22 cellular contexts compared by ENCODE assay signal in the genomic region with DNA sequence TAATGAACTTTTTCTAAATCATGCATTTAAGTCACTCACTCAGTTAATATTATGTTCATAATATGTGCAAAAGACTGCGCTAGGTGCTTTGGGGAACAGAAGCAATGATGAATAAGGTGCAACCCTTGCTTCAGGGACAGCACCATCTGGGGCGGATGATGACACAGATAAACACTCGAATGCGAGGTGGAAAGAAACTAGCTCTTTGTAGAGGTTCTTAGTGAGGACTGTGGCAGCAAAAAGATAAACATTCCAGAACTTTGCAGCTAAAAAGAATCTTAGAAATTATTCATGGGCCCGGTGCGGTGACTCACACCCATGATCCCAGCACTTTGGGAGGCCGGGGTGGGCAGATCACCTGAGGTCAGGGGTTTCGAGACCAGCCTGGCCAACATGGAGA.
"Had no signal": no experiment of that assay in that cellular context is flagged by ENCODE, and none has a peak within 500 bp of the region (broad histone marks: within the 10 kb centered on the region; RNA-seq: fewer than 3 reads in every experiment).

No MANE protein-coding gene starts in this region.

- H3K4me3 Mint-ChIP-seq: activated CD4-positive, alpha-beta memory T cell treated with anti-CD3 and anti-CD28 coated beads for 36 hours; activated T-helper 1 cell treated with anti-CD3 and anti-CD28 coated beads, Interleukin-12 subunit alpha, Interleukin-12 subunit beta, Interleukin-2, Interleukin-4 antibody, amounts not matched to agents 30 ng/mL and 10 ng/mL and 1 ng/mL, durations not matched to agents 14 hours and 24 hours and 36 hours; immature natural killer cell; memory B cell; natural killer cell treated with Interleukin-12 subunit alpha and Interleukin-12 subunit beta and Interleukin-15 and Interleukin-18, amount 100 ng/mL, for 72 hours; T-cell had no signal

- H3K27ac Mint-ChIP-seq: activated B cell treated with CpG ODN at 0.5 μM for 24 hours; activated CD4-positive, alpha-beta memory T cell treated with anti-CD3 and anti-CD28 coated beads for 36 hours; activated naive CD4-positive, alpha-beta T cell treated with anti-CD3 and anti-CD28 coated beads, Interleukin-2, amount 50 U/mL, for 72 hours; activated T-helper 1 cell treated with anti-CD3 and anti-CD28 coated beads, Interleukin-12 subunit alpha, Interleukin-12 subunit beta, Interleukin-2, Interleukin-4 antibody, amounts not matched to agents 30 ng/mL and 10 ng/mL and 1 ng/mL, durations not matched to agents 14 hours and 24 hours and 36 hours; immature natural killer cell; memory B cell; natural killer cell treated with Interleukin-12 subunit alpha and Interleukin-12 subunit beta and Interleukin-15 and Interleukin-18, amount 100 ng/mL, for 72 hours; T-cell had no signal

- H3K36me3 Mint-ChIP-seq: activated CD4-positive, alpha-beta memory T cell treated with anti-CD3 and anti-CD28 coated beads for 36 hours; activated naive CD4-positive, alpha-beta T cell treated with anti-CD3 and anti-CD28 coated beads, Interleukin-2, amount 50 U/mL, for 72 hours; immature natural killer cell; memory B cell; natural killer cell treated with Interleukin-12 subunit alpha and Interleukin-12 subunit beta and Interleukin-15 and Interleukin-18, amount 100 ng/mL, for 72 hours; T-cell had no signal

- H3K9me3 Mint-ChIP-seq: activated B cell treated with CpG ODN at 0.5 μM for 24 hours; activated CD4-positive, alpha-beta memory T cell treated with anti-CD3 and anti-CD28 coated beads for 36 hours; activated naive CD4-positive, alpha-beta T cell treated with anti-CD3 and anti-CD28 coated beads, Interleukin-2, amount 50 U/mL, for 72 hours; activated T-helper 1 cell treated with anti-CD3 and anti-CD28 coated beads, Interleukin-12 subunit alpha, Interleukin-12 subunit beta, Interleukin-2, Interleukin-4 antibody, amounts not matched to agents 30 ng/mL and 10 ng/mL and 1 ng/mL, durations not matched to agents 14 hours and 24 hours and 36 hours; immature natural killer cell; memory B cell; natural killer cell treated with Interleukin-12 subunit alpha and Interleukin-12 subunit beta and Interleukin-15 and Interleukin-18, amount 100 ng/mL, for 72 hours; T-cell had no signal

- H3K79me2 ChIP-seq: parathyroid adenoma had no signal

- H3K27me3 Mint-ChIP-seq: activated B cell treated with CpG ODN at 0.5 μM for 24 hours; activated CD4-positive, alpha-beta memory T cell treated with anti-CD3 and anti-CD28 coated beads for 36 hours; memory B cell; natural killer cell treated with Interleukin-12 subunit alpha and Interleukin-12 subunit beta and Interleukin-15 and Interleukin-18, amount 100 ng/mL, for 72 hours; T-cell had no signal

- H3K4me3 ChIP-seq: body of pancreas, sigmoid colon, tibial artery had no signal

- H3K9ac ChIP-seq: parathyroid adenoma had no signal

- H3K9me3 ChIP-seq: body of pancreas, sigmoid colon, tibial artery had no signal

- ATAC-seq: activated naive CD4-positive, alpha-beta T cell treated with anti-CD3 and anti-CD28 coated beads, Interleukin-2, amount 50 U/mL, for 72 hours; body of pancreas; esophagus mucosa; natural killer cell treated with Interleukin-12 subunit alpha and Interleukin-12 subunit beta and Interleukin-15 and Interleukin-18, amount 100 ng/mL, for 72 hours; stimulated activated naive CD8-positive, alpha-beta T cell treated with anti-CD3 and anti-CD28 coated beads, Interleukin-15, Interleukin-2, amounts not matched to agents 100 U/mL and 50 U/mL, for 24 hours; T-cell had no signal

- H3K36me3 ChIP-seq: sigmoid colon, tibial artery had no signal

- DNase-seq: activated B cell treated with CpG ODN at 0.5 μM for 24 hours; activated CD4-positive, alpha-beta memory T cell treated with anti-CD3 and anti-CD28 coated beads for 36 hours; activated CD4-positive, alpha-beta T cell treated with anti-CD3 and anti-CD28 coated beads for 4 hours; activated gamma-delta T cell treated with Interleukin-2 at 50 U/mL for 16 hours; activated T-cell treated with anti-CD3 and anti-CD28 coated beads for 4 hours; body of pancreas; caudate nucleus; cortex of kidney; immature natural killer cell; stimulated activated CD4-positive, alpha-beta T cell treated with anti-CD3 and anti-CD28 coated beads, Interleukin-12 subunit alpha, Interleukin-12 subunit beta, amount 100 ng/mL, for 4 hours; stimulated activated CD4-positive, alpha-beta T cell treated with anti-CD3 and anti-CD28 coated beads, Interleukin-1b, Interleukin-23, amount 100 ng/mL, for 48 hours; stimulated activated naive CD8-positive, alpha-beta T cell treated with anti-CD3 and anti-CD28 coated beads, Interleukin-15, Interleukin-2, amounts not matched to agents 100 U/mL and 50 U/mL, for 24 hours; substantia nigra; T-cell; tibial artery had no signal

- H3K27me3 ChIP-seq: body of pancreas, sigmoid colon, tibial artery had no signal

- H3K4me1 Mint-ChIP-seq: immature natural killer cell, T-cell had no signal

- H3K4me1 ChIP-seq: body of pancreas, sigmoid colon had no signal

- H3K27ac ChIP-seq: body of pancreas, parathyroid adenoma, sigmoid colon, tibial artery had no signal
